In the genomic region with DNA sequence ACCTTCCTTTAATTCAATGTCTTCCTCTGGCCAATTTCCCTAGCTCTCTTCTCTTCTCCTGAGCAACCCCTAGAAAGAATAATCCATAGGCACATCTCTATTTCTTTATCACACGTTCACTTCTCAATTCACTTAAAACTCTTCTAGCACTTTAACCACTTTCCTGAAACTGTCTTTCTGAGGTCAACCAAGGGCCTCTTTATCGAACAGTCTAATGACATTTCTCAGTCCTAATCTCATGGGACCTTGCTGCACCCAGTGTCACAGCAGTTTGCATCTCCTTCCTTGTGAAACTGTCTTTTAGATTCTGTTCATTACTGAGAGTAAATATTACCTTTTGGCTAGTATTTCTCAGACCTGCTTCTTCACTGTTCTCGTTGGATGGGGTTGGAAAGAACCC, we compare ENCODE assay signal across 12 cellular contexts.
DNase-seq lines count a peak whose midpoint lies in the region; ATAC-seq and TF ChIP-seq lines count a peak whose summit lies in the region.
"Had no signal": no experiment of that assay in that cellular context is flagged by ENCODE, and none has a peak within 500 bp of the region (broad histone marks: within the 10 kb centered on the region; RNA-seq: fewer than 3 reads in every experiment).

No MANE protein-coding gene starts in this region.

- no peaks in the 10 kb centered on the region for H3K27me3 Mint-ChIP-seq in CD8-positive, alpha-beta T cell (ENCODE audit: low read depth)
- H3K27me3 Mint-ChIP-seq: effector memory CD8-positive, alpha-beta T cell had no signal

- no peaks in the 10 kb centered on the region for H3K9me3 Mint-ChIP-seq in CD8-positive, alpha-beta T cell
- H3K9me3 Mint-ChIP-seq: effector memory CD8-positive, alpha-beta T cell had no signal

- WGBS in right lobe of liver (ENCODE audit: insufficient coverage, low coverage, low lambda C conversion rate, missing lambda C conversion rate): 47% methylated on average over 3 of the region's 3 CpGs

- no peak overlapping the region for H3K27ac ChIP-seq in right lobe of liver
- H3K27ac ChIP-seq in CD8-positive, alpha-beta T cell (ENCODE audit: low read depth, low read length): no peak overlapping the region
- H3K27ac ChIP-seq: adrenal gland, C4-2B had no signal

- no peaks in the 10 kb centered on the region for H3K9me3 ChIP-seq in right lobe of liver
- no peaks in the 10 kb centered on the region for H3K9me3 ChIP-seq in CD8-positive, alpha-beta T cell (ENCODE audit: low read length)
- H3K9me3 ChIP-seq: adrenal gland had no signal

- H3K4me1 ChIP-seq in right lobe of liver: no peaks in the 10 kb centered on the region
- H3K4me1 ChIP-seq in CD8-positive, alpha-beta T cell (ENCODE audit: insufficient read depth, low read length): no peaks in the 10 kb centered on the region
- H3K4me1 ChIP-seq: adrenal gland had no signal

- no peak for TF ChIP-seq CTCF in right lobe of liver (IDR thresholded peaks at IDR 0.05)
- TF ChIP-seq CTCF in CD8-positive, alpha-beta T cell (IDR thresholded peaks at IDR 0.05): no peak

- H3K4me1 Mint-ChIP-seq in CD8-positive, alpha-beta T cell (ENCODE audit: low read depth): peaks cover 2% of the 10 kb centered on the region

- H3K4me3 ChIP-seq in right lobe of liver: no peak overlapping the region
- no peak overlapping the region for H3K4me3 ChIP-seq in CD8-positive, alpha-beta T cell (ENCODE audit: low read depth, low read length)
- H3K4me3 ChIP-seq: adrenal gland had no signal

- DNase-seq in OCI-M1 (lab: John Stamatoyannopoulos, UW) (peak; percentile 9), right lobe of liver (no peak), SW480 (ENCODE audit: low spot score) (no peak)
- DNase-seq in activated CD4-positive, alpha-beta T cell treated with anti-CD3 and anti-CD28 coated beads, Interleukin-2, amount 50 U/mL, for 1 hour: no peak
- DNase-seq in CD8-positive, alpha-beta T cell: no peak
- DNase-seq: effector memory CD8-positive, alpha-beta T cell; SHP77 treated with DMSO at 0.1 percent for 48 hours had no signal

- TF ChIP-seq POLR2A in right lobe of liver (IDR thresholded peaks at IDR 0.05): no peak

- CTCF ChIA-PET in CD8-positive, alpha-beta T cell (lab: Charles Lee): no interaction called here

- H3K27me3 ChIP-seq in right lobe of liver: no peaks in the 10 kb centered on the region
- no peaks in the 10 kb centered on the region for H3K27me3 ChIP-seq in CD8-positive, alpha-beta T cell (ENCODE audit: insufficient read depth, low read length)
- H3K27me3 ChIP-seq: adrenal gland had no signal

- no peak overlapping the region for H3K4me3 Mint-ChIP-seq in CD8-positive, alpha-beta T cell
- H3K4me3 Mint-ChIP-seq: effector memory CD8-positive, alpha-beta T cell had no signal

- POLR2A ChIA-PET in CD8-positive, alpha-beta T cell (lab: Charles Lee): no interaction called here

- no peaks in the 10 kb centered on the region for H3K36me3 Mint-ChIP-seq in CD8-positive, alpha-beta T cell

- no peaks in the 10 kb centered on the region for H3K36me3 ChIP-seq in right lobe of liver
- H3K36me3 ChIP-seq in CD8-positive, alpha-beta T cell (ENCODE audit: insufficient read depth, low read length): no peaks in the 10 kb centered on the region
- H3K36me3 ChIP-seq: adrenal gland had no signal

- intact Hi-C loops in right lobe of liver (cut with DNase I): no loop called here
- intact Hi-C loops in CD8-positive, alpha-beta T cell (cut with DNase I, micrococcal nuclease): no loop called here

- peak; percentile 91 for ATAC-seq in GM18517 (IDR thresholded peaks at IDR 0.05; ENCODE audit: unreplicated experiment)
- peak; percentile 95 for ATAC-seq in GM21367 (IDR thresholded peaks at IDR 0.05; ENCODE audit: unreplicated experiment)
- peak; percentile 76 for ATAC-seq in HG03025 (IDR thresholded peaks at IDR 0.05; ENCODE audit: low FRiP score, unreplicated experiment)
- no peak for ATAC-seq in right lobe of liver
- no peak for ATAC-seq in CD8-positive, alpha-beta T cell
- ATAC-seq: effector memory CD8-positive, alpha-beta T cell had no signal

- no peak overlapping the region for H3K27ac Mint-ChIP-seq in CD8-positive, alpha-beta T cell
- H3K27ac Mint-ChIP-seq: effector memory CD8-positive, alpha-beta T cell had no signal

Comparison
In these comparisons a context has a peak if more than half of its experiments do, and no peak if none do; other contexts are left out.
1. ATAC-seq: peak in GM18517 (single experiment), GM21367 (single experiment) and HG03025 (single experiment); none in right lobe of liver (0 of 4) and CD8-positive, alpha-beta T cell (single experiment).